In genomic region chr7:15685358-15686181, GRCh38 we compare ENCODE assay signal across 9 cellular contexts. TPM values are rescaled to one million over a fixed set of nuclear protein-coding genes. Genes with fewer than 3 reads are reported as not detected.
DNase-seq lines count a peak whose midpoint lies in the region; ATAC-seq and TF ChIP-seq lines count a peak whose summit lies in the region.
"Had no signal": no experiment of that assay in that cellular context is flagged by ENCODE, and none has a peak within 500 bp of the region (broad histone marks: within the 10 kb centered on the region; RNA-seq: fewer than 3 reads in every experiment).

No MANE protein-coding gene starts in this region.

- H3K27ac Mint-ChIP-seq in endodermal cell: no peak overlapping the region
- no peak overlapping the region for H3K27ac Mint-ChIP-seq in mesothelial cell of epicardium
- H3K27ac Mint-ChIP-seq: CD4-positive, CD25-positive, alpha-beta regulatory T cell had no signal

- WGBS in endodermal cell (ENCODE audit: insufficient coverage in 1 of 2, insufficient read length in 1 of 2), 2 experiments: 2 to 5% methylated on average over 11 to 50 of the region's 50 CpGs

- no peaks in the 10 kb centered on the region for H3K9me3 Mint-ChIP-seq in endodermal cell
- H3K9me3 Mint-ChIP-seq in mesothelial cell of epicardium: no peaks in the 10 kb centered on the region

- no peak overlapping the region for H3K9ac ChIP-seq in endodermal cell (ENCODE audit: extremely low read depth, low read length, poor library complexity, severe bottlenecking)

- H3K36me3 Mint-ChIP-seq in endodermal cell (ENCODE audit: low read depth): no peaks in the 10 kb centered on the region
- H3K36me3 Mint-ChIP-seq in mesothelial cell of epicardium: no peaks in the 10 kb centered on the region
- H3K36me3 Mint-ChIP-seq: CD4-positive, CD25-positive, alpha-beta regulatory T cell had no signal

- ATAC-seq in Right ventricle myocardium inferior (peak; percentile 69), GM19395 (IDR thresholded peaks at IDR 0.05; ENCODE audit: unreplicated experiment) (no peak), HG03097 (IDR thresholded peaks at IDR 0.05; ENCODE audit: low FRiP score, unreplicated experiment) (no peak), GM18873 (IDR thresholded peaks at IDR 0.05; ENCODE audit: low FRiP score, unreplicated experiment) (no peak)

- no peaks in the 10 kb centered on the region for H3K36me3 ChIP-seq in endodermal cell (ENCODE audit: control insufficient read depth, insufficient read depth, low read length)

- H3K4me3 Mint-ChIP-seq in endodermal cell (peak overlapping the region; percentile 59), mesothelial cell of epicardium (peak overlapping the region; percentile 59)

- intact Hi-C loops in Right ventricle myocardium inferior (cut with DNase I) (loop anchor here (2.0 to 5.0 kb wide), 5 partner anchors 37 to 385 kb away; no protein-coding TSS in a partner anchor), cardiac septum (cut with DNase I) (loop anchor here (2.0 to 5.0 kb wide), 3 partner anchors 129 to 381 kb away; no protein-coding TSS in a partner anchor)

- TF ChIP-seq CTCF in endodermal cell (conservative IDR thresholded peaks at IDR 0.05) (no peak), mesothelial cell of epicardium (IDR thresholded peaks at IDR 0.05; ENCODE audit: unreplicated experiment) (no peak)

- no peak overlapping the region for H3K27ac ChIP-seq in endodermal cell (ENCODE audit: low read depth, low read length)

- peak overlapping the region; percentile 73 for H3K4me3 ChIP-seq in endodermal cell (ENCODE audit: low read length)

- peaks cover 79% of the 10 kb centered on the region for H3K27me3 ChIP-seq in endodermal cell (ENCODE audit: control insufficient read depth, insufficient read depth, low read length, poor library complexity, severe bottlenecking)

- H3K4me1 ChIP-seq in endodermal cell (ENCODE audit: control insufficient read depth, insufficient read depth, low read length): no peaks in the 10 kb centered on the region

- in situ Hi-C loops in G401 (cut with HindIII; ENCODE audit: low sequenced_read_pairs): no loop called here

- H3K4me1 Mint-ChIP-seq in endodermal cell: peaks cover 28% of the 10 kb centered on the region
- H3K4me1 Mint-ChIP-seq in mesothelial cell of epicardium: peaks cover 31% of the 10 kb centered on the region
- H3K4me1 Mint-ChIP-seq: CD4-positive, CD25-positive, alpha-beta regulatory T cell had no signal

- no peaks in the 10 kb centered on the region for H3K9me3 ChIP-seq in endodermal cell (ENCODE audit: control insufficient read depth, low read length)

- peaks cover 73% of the 10 kb centered on the region for H3K27me3 Mint-ChIP-seq in endodermal cell (ENCODE audit: insufficient read depth)
- peaks cover 86% of the 10 kb centered on the region for H3K27me3 Mint-ChIP-seq in mesothelial cell of epicardium (ENCODE audit: low read depth)

- peak; percentile 71 for DNase-seq in Right ventricle myocardium inferior (ENCODE audit: missing footprints)
- no peak for DNase-seq in cardiac septum (ENCODE audit: low spot score)
- peak; percentile 84 for DNase-seq in endodermal cell
- DNase-seq in mesothelial cell of epicardium (ENCODE audit: low spot score in 2 of 2, unreplicated experiment in 2 of 2): peak in 1 of 2 experiments; percentile 41
- no peak for DNase-seq in G401 (ENCODE audit: low spot score)
- DNase-seq: CD4-positive, CD25-positive, alpha-beta regulatory T cell had no signal

RNA-seq across cellular contexts. Expression of gene MEOX2, which starts 0.9 kb away (rescaled TPM):
- 9.0 TPM for total RNA-seq in Right ventricle myocardium inferior
- total RNA-seq in cardiac septum: 6.9 TPM
- total RNA-seq in endodermal cell: not detected
- 0.53 TPM for polyA plus RNA-seq in endodermal cell (2013, experiment 1 of 2)
- 0.29 TPM for polyA plus RNA-seq in endodermal cell (2013, experiment 2 of 2)
- total RNA-seq in mesothelial cell of epicardium: 0.09 TPM in 1 of 3 replicates, not detected in the others
- total RNA-seq in G401 (2014; rRNA removed; shearing (Covaris generic)): not detected in 2 replicates
- total RNA-seq: CD4-positive, CD25-positive, alpha-beta regulatory T cell had no signal
- polyA plus RNA-seq: CD4-positive, CD25-positive, alpha-beta regulatory T cell had no signal

Comparison
In these comparisons a context has a peak if more than half of its experiments do, and no peak if none do; other contexts are left out.
1. DNase-seq: peak in Right ventricle myocardium inferior (single experiment) and endodermal cell (single experiment); none in cardiac septum (single experiment) and G401 (single experiment).